ENCODE assay signal across 8 cellular contexts in genomic region chr2:213152065-213152794, GRCh38. TPM values are rescaled to one million over a fixed set of nuclear protein-coding genes. Genes with fewer than 3 reads are reported as not detected.
DNase-seq lines count a peak whose midpoint lies in the region; ATAC-seq and TF ChIP-seq lines count a peak whose summit lies in the region.

No MANE protein-coding gene starts in this region.

- peak overlapping the region; percentile 77 for H3K27ac Mint-ChIP-seq in activated CD8-positive, alpha-beta memory T cell treated with anti-CD3 and anti-CD28 coated beads, Interleukin-2, amount 10 ng/mL, durations not matched to agents 7 days and 5 days
- H3K27ac Mint-ChIP-seq in H9 (peak overlapping the region in 1 of 3 experiments; percentile 33; a peak in 2 of 7 replicates), activated B cell treated with CpG ODN at 0.5 μM for 24 hours (peak overlapping the region; percentile 88)

- TF ChIP-seq CTCF in H9 (conservative IDR thresholded peaks at IDR 0.05) (peak; percentile 30; the same call in 2 of the 3 replicates), activated B cell treated with CpG ODN at 0.5 μM for 24 hours (IDR thresholded peaks at IDR 0.05) (no peak), epithelial cell of proximal tubule (conservative IDR thresholded peaks at IDR 0.05; ENCODE audit: low read depth, low read length) (peak; percentile 48), mucosa of descending colon (IDR thresholded peaks at IDR 0.05) (peak; percentile 39)

- H3K23ac ChIP-seq in H9 (ENCODE audit: insufficient read length, low read depth, low read length) = no peak overlapping the region

- no peak overlapping the region for H3K56ac ChIP-seq in H9 (ENCODE audit: insufficient read length, low read depth, low read length)

- no peak overlapping the region for H3T11ph ChIP-seq in H9 (ENCODE audit: low read length)

- no peaks in the 10 kb centered on the region for H3K79me1 ChIP-seq in H9 (ENCODE audit: insufficient read depth, low read depth, low read length, poor library complexity, severe bottlenecking)

- H3K4me1 Mint-ChIP-seq in activated CD8-positive, alpha-beta memory T cell treated with anti-CD3 and anti-CD28 coated beads, Interleukin-2, amount 10 ng/mL, durations not matched to agents 7 days and 5 days = peaks cover 30% of the 10 kb centered on the region
- H3K4me1 Mint-ChIP-seq in H9 = peaks cover 33 to 46% of the 10 kb centered on the region in 2 experiments
- H3K4me1 Mint-ChIP-seq in activated B cell treated with CpG ODN at 0.5 μM for 24 hours = peaks cover 74% of the 10 kb centered on the region

- H2BK15ac ChIP-seq in H9 (ENCODE audit: low read depth, low read length) = no peak overlapping the region

- H3K4me2 ChIP-seq in H9 (ENCODE audit: insufficient read depth, insufficient read length, low read length) = peak overlapping the region; percentile 50

- H3K9ac ChIP-seq in H9 (ENCODE audit: extremely low read depth, insufficient read length, low read length) = peak overlapping the region; percentile 30

- peak overlapping the region; percentile 33 for H3K18ac ChIP-seq in H9 (ENCODE audit: insufficient read length, low read depth, low read length)

- H3K27ac ChIP-seq in H9 (ENCODE audit: insufficient read length, low read depth, low read length) = no peak overlapping the region
- H3K27ac ChIP-seq in substantia nigra (ENCODE audit: low read depth, low read length, poor library complexity, severe bottlenecking) = peak overlapping the region; percentile 89

- no peak overlapping the region for H4K8ac ChIP-seq in H9 (replicated peaks; ENCODE audit: insufficient read length, low read depth, low read length)

- H3K4me3 Mint-ChIP-seq in activated CD8-positive, alpha-beta memory T cell treated with anti-CD3 and anti-CD28 coated beads, Interleukin-2, amount 10 ng/mL, durations not matched to agents 7 days and 5 days = peak overlapping the region; percentile 90
- H3K4me3 Mint-ChIP-seq in H9 (peak overlapping the region; percentile 86 to 89), activated B cell treated with CpG ODN at 0.5 μM for 24 hours (peak overlapping the region; percentile 91)

- no peak overlapping the region for H4K91ac ChIP-seq in H9 (ENCODE audit: insufficient read length, low read depth, low read length)

- H3K27me3 Mint-ChIP-seq in activated CD8-positive, alpha-beta memory T cell treated with anti-CD3 and anti-CD28 coated beads, Interleukin-2, amount 10 ng/mL, durations not matched to agents 7 days and 5 days = peaks cover 59% of the 10 kb centered on the region
- H3K27me3 Mint-ChIP-seq in H9 (ENCODE audit: low read depth) (peaks cover 9% of the 10 kb centered on the region), activated B cell treated with CpG ODN at 0.5 μM for 24 hours (no peaks in the 10 kb centered on the region)

- no peaks in the 10 kb centered on the region for H3K79me2 ChIP-seq in H9 (ENCODE audit: insufficient read depth, low read length)

- H3K36me3 Mint-ChIP-seq in activated CD8-positive, alpha-beta memory T cell treated with anti-CD3 and anti-CD28 coated beads, Interleukin-2, amount 10 ng/mL, durations not matched to agents 7 days and 5 days = peaks cover 5% of the 10 kb centered on the region
- no peaks in the 10 kb centered on the region for H3K36me3 Mint-ChIP-seq in H9 (ENCODE audit: insufficient read depth in 1 of 3, low read depth in 3 of 3)
- H3K36me3 Mint-ChIP-seq in activated B cell treated with CpG ODN at 0.5 μM for 24 hours (ENCODE audit: low read depth) = peaks cover 12% of the 10 kb centered on the region

- H3K23me2 ChIP-seq in H9 (ENCODE audit: insufficient read length, low read depth, low read length, poor library complexity, severe bottlenecking) = peaks cover 2% of the 10 kb centered on the region

- no peaks in the 10 kb centered on the region for H4K20me1 ChIP-seq in H9 (ENCODE audit: control insufficient read depth, insufficient read depth, insufficient read length)

- peak; percentile 32 for ATAC-seq in activated CD8-positive, alpha-beta memory T cell treated with anti-CD3 and anti-CD28 coated beads, Interleukin-2, amount 10 ng/mL, durations not matched to agents 7 days and 5 days
- ATAC-seq in activated B cell treated with CpG ODN at 0.5 μM for 24 hours (ENCODE audit: low read depth) (peak; percentile 25), mucosa of descending colon (peak; percentile 76)

- no CpG with 5 or more reads among the region's 39 CpGs for WGBS in H9 (ENCODE audit: extremely low coverage, insufficient read length, low lambda C conversion rate)

- no peaks in the 10 kb centered on the region for H3K27me3 ChIP-seq in H9 (ENCODE audit: insufficient read depth, low read length)

- H3K4me3 ChIP-seq in epithelial cell of proximal tubule (ENCODE audit: low read depth, low read length) (peak overlapping the region; percentile 79), mucosa of descending colon (peak overlapping the region; percentile 82)

- CTCF ChIA-PET in activated CD8-positive, alpha-beta memory T cell treated with anti-CD3 and anti-CD28 coated beads, Interleukin-2, amount 10 ng/mL, durations not matched to agents 7 days and 5 days (lab: Charles Lee) = interaction anchor here (1.1 to 2.3 kb wide), 4 partner anchors 53 to 375 kb away, joined by 3 to 15 read pairs (median 5); no protein-coding TSS in a partner anchor
- CTCF ChIA-PET in activated B cell treated with CpG ODN at 0.5 μM for 24 hours (lab: Charles Lee) = interaction anchor here (1.5 to 6.3 kb wide), 6 partner anchors 14 to 466 kb away, joined by 4 to 86 read pairs (median 6); no protein-coding TSS in a partner anchor

- H2AK5ac ChIP-seq in H9 (ENCODE audit: insufficient read length, low read length) = no peak overlapping the region

- H2BK120ac ChIP-seq in H9 (ENCODE audit: low read depth, low read length, poor library complexity, severe bottlenecking) = no peak overlapping the region

- H3K4me1 ChIP-seq in H9 (ENCODE audit: insufficient read depth, low read length) = no peaks in the 10 kb centered on the region
- H3K4me1 ChIP-seq in mucosa of descending colon (ENCODE audit: low read depth) = peaks cover 5% of the 10 kb centered on the region

- no peak overlapping the region for H2BK5ac ChIP-seq in H9 (ENCODE audit: insufficient read length, low read length)

- no peak overlapping the region for H3K4ac ChIP-seq in H9 (ENCODE audit: low read depth, low read length)

- no peak overlapping the region for H2BK20ac ChIP-seq in H9 (ENCODE audit: low read depth, low read length, poor library complexity, severe bottlenecking)

- H3K9me3 Mint-ChIP-seq in activated CD8-positive, alpha-beta memory T cell treated with anti-CD3 and anti-CD28 coated beads, Interleukin-2, amount 10 ng/mL, durations not matched to agents 7 days and 5 days (ENCODE audit: low read depth) = no peaks in the 10 kb centered on the region
- H3K9me3 Mint-ChIP-seq in H9 (no peaks in the 10 kb centered on the region), activated B cell treated with CpG ODN at 0.5 μM for 24 hours (no peaks in the 10 kb centered on the region)

- H3K9me3 ChIP-seq in H9 (ENCODE audit: control insufficient read depth, low read depth, low read length) (no peaks in the 10 kb centered on the region), mucosa of descending colon (no peaks in the 10 kb centered on the region)

- no peak overlapping the region for H2AFZ ChIP-seq in H9 (ENCODE audit: low read length)

- POLR2A ChIA-PET in activated B cell treated with CpG ODN at 0.5 μM for 24 hours (lab: Charles Lee) = interaction anchor here (0.6 to 3.2 kb wide), 14 partner anchors 9 to 375 kb away, joined by 3 to 52 read pairs (median 6); partner anchors contain the start of gene SPAG16

- DNase-seq in activated CD8-positive, alpha-beta memory T cell treated with anti-CD3 and anti-CD28 coated beads, Interleukin-2, amount 10 ng/mL, durations not matched to agents 7 days and 5 days = peak; percentile 54
- no peak for DNase-seq in activated CD8-positive, alpha-beta memory T cell treated with anti-CD3 and anti-CD28 coated beads, Interleukin-2, amount 50 U/mL, for 4 hours
- DNase-seq in H9 (peak; percentile 53), M059J (ENCODE audit: low read depth) (peak; percentile 80), activated B cell treated with CpG ODN at 0.5 μM for 24 hours (no peak), epithelial cell of proximal tubule (ENCODE audit: low read depth) (no peak), mucosa of descending colon (peak; percentile 71 to 82 (median 79)), substantia nigra (lab: John Stamatoyannopoulos, UW) (peak in 46 of 49 donors; percentile 8 to 84 (median 59))

- no peaks in the 10 kb centered on the region for H3K36me3 ChIP-seq in mucosa of descending colon (ENCODE audit: low read depth)

- H2BK12ac ChIP-seq in H9 (ENCODE audit: insufficient read length, low read depth, low read length) = no peak overlapping the region

- H4K5ac ChIP-seq in H9 (ENCODE audit: insufficient read length, low read depth, low read length) = no peak overlapping the region

- intact Hi-C loops in activated B cell treated with CpG ODN at 0.5 μM for 24 hours (cut with micrococcal nuclease) = loop anchor here (2.0 kb wide), 1 partner anchor 115 kb away; no protein-coding TSS in a partner anchor
- intact Hi-C loops in mucosa of descending colon (cut with DNase I, micrococcal nuclease) = loop anchor here (2.0 to 10.0 kb wide), 2 partner anchors 375 to 377 kb away; no protein-coding TSS in a partner anchor

- no peak overlapping the region for H3K14ac ChIP-seq in H9 (ENCODE audit: insufficient read depth, low read length)

RNA-seq across cellular contexts. Expression of gene IKZF2, which starts 0.8 kb away (rescaled TPM):
- 10 to 100 TPM; 14.7 to 41.4 TPM for total RNA-seq in activated CD8-positive, alpha-beta memory T cell treated with anti-CD3 and anti-CD28 coated beads, Interleukin-2, amount 10 ng/mL, durations not matched to agents 7 days and 5 days
- total RNA-seq in H9 (2021) = 1.9 and 3.0 TPM in 2 replicates
- 8.2 and 8.3 TPM in 2 replicates for total RNA-seq in M059J (2014; rRNA removed; shearing (Covaris generic))
- 51.5 and 60.2 TPM in 2 replicates for total RNA-seq in activated B cell treated with CpG ODN at 0.5 μM for 24 hours
- total RNA-seq in epithelial cell of proximal tubule = 0.86 and 1.8 TPM in 2 replicates
- total RNA-seq in mucosa of descending colon = 10 to 100 TPM in 1 of 3 donors, 1 to 10 TPM in 2; 5.6 to 11.1 (median 8.6) TPM

Comparison
In these comparisons a context has a peak if more than half of its experiments do, and no peak if none do; other contexts are left out.
1. DNase-seq: peak in activated CD8-positive, alpha-beta memory T cell treated with anti-CD3 and anti-CD28 coated beads, Interleukin-2, amount 10 ng/mL, durations not matched to agents 7 days and 5 days (single experiment), H9 (single experiment), M059J (single experiment), mucosa of descending colon (3 of 3) and substantia nigra (46 of 49); none in activated CD8-positive, alpha-beta memory T cell treated with anti-CD3 and anti-CD28 coated beads, Interleukin-2, amount 50 U/mL, for 4 hours (single experiment), activated B cell treated with CpG ODN at 0.5 μM for 24 hours (single experiment) and epithelial cell of proximal tubule (single experiment).
2. ATAC-seq: peak in every context shown above with its lines; median percentile 76 in mucosa of descending colon; 32 in activated CD8-positive, alpha-beta memory T cell treated with anti-CD3 and anti-CD28 coated beads, Interleukin-2, amount 10 ng/mL, durations not matched to agents 7 days and 5 days; 25 in activated B cell treated with CpG ODN at 0.5 μM for 24 hours.
3. Peak in every context shown above with its lines, with median percentiles within 50 percentile points of each other: H3K4me3 Mint-ChIP-seq.